In the genomic region with DNA sequence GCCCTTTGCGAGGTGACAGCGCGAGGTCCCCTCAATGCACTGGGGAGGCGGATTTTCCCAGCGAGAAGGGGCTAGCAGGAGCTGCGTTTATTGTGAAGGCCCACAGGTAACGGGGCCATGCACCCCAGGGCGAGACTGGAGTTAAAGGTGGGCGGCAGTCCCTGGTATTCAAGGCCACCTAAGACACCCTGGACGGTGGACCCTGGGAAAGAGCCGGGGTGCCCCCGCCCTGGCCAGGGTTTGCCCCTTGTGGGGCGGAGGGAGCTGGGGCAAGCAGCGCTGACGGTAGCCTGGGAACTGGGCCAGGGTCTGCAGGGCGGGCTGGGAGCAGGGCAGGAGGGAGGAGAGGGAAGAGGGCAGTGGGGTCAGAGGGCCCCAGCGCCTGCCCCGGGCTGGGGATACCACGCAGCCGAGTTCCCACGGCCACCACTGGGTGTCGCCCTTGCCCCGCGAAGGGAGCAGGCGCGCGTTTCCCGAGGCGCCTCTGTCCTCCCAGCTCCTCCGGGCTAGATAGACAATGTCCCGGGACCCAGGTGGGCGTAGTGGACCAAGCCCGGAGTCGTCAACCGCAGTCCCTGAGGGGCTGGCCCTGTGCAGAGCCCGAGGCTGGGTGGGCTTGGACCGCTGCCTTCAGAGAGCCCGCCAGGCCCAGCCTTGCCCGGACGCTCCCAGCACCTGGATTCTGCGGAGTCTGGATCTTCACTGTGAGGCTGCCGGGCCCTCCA, we compare ENCODE assay signal across 8 cellular contexts.
DNase-seq lines count a peak whose midpoint lies in the region; ATAC-seq, FAIRE-seq and TF ChIP-seq lines count a peak whose summit lies in the region.

No MANE protein-coding gene starts in this region.

- no peaks in the 10 kb centered on the region for H3K4me1 Mint-ChIP-seq in glutamatergic neuron (ENCODE audit: low read depth, unreplicated experiment)

- H3K9me3 Mint-ChIP-seq in glutamatergic neuron (ENCODE audit: unreplicated experiment) = peaks cover 3% of the 10 kb centered on the region

- FAIRE-seq in urothelium cell line (lab: Jason Lieb, UNC) = no peak

- H3K36me3 Mint-ChIP-seq in glutamatergic neuron (ENCODE audit: unreplicated experiment) = peaks cover 4% of the 10 kb centered on the region

- TF ChIP-seq CTCF in glutamatergic neuron (IDR thresholded peaks at IDR 0.05; ENCODE audit: partially characterized antibody, unreplicated experiment) = peak; percentile 95

- intact Hi-C loops in posterior cingulate gyrus (cut with DNase I) = loop anchor here (2.0 to 5.0 kb wide), 2 partner anchors 167 to 427 kb away; no protein-coding TSS in a partner anchor

- H3K4me3 Mint-ChIP-seq in glutamatergic neuron (ENCODE audit: unreplicated experiment) = no peak overlapping the region

- no peak overlapping the region for H3K27ac Mint-ChIP-seq in glutamatergic neuron (ENCODE audit: unreplicated experiment)

- no peaks in the 10 kb centered on the region for H3K27me3 Mint-ChIP-seq in glutamatergic neuron (ENCODE audit: unreplicated experiment)

- peak; percentile 89 for DNase-seq in AG08396 (ENCODE audit: low spot score)
- peak; percentile 16 for DNase-seq in RKO (ENCODE audit: low spot score)
- peak; percentile 46 for DNase-seq in activated gamma-delta T cell (lab: John Stamatoyannopoulos, UW)
- DNase-seq in glutamatergic neuron = peak; percentile 89
- peak; percentile 27 to 96 (median 74) for DNase-seq in posterior cingulate gyrus
- DNase-seq in urothelium cell line (ENCODE audit: low spot score) = peak; percentile 79

- ATAC-seq in GM18907 (IDR thresholded peaks at IDR 0.05; ENCODE audit: unreplicated experiment) (peak; percentile 90), HG03108 (IDR thresholded peaks at IDR 0.05; ENCODE audit: unreplicated experiment) (peak; percentile 81)

Comparison
In these comparisons a context has a peak if more than half of its experiments do, and no peak if none do; other contexts are left out.
1. Peak in every context shown above with its lines: DNase-seq and ATAC-seq.
2. DNase-seq: peak in every context shown above with its lines; median percentile 89 in AG08396; 89 in glutamatergic neuron; 79 in urothelium cell line; 74 in posterior cingulate gyrus; 46 in activated gamma-delta T cell; 16 in RKO.